In the genomic region with DNA sequence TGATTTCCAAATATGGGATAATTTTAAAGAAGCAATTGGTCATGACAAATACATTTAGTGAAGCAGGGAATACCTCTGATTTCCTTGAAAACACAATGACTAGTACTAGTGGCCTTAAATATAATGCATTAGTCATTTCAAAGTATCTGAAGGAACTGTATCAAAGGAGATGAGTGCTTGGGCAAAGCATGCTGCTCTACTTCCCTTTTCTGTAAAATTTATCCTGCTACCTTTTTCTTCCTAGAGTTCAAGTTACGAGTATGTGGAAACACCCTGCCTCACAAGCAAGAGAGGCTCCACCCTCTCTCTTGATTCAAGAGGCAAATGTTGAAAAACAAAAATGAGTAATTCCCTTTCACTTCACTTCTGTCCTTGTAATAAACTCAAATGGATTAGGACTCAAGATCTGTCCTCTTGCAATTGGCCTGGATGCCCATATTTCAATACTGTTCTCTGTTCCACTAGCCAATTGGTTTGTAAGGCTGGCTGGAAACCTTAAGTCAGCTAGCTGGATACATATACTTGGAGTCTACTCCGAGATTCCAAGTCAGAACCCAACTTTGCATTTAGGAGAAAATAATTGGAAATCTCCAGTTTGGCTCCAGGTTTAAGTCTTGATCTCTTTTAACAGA, we compare ENCODE assay signal across 12 cellular contexts.
DNase-seq lines count a peak whose midpoint lies in the region; ATAC-seq and TF ChIP-seq lines count a peak whose summit lies in the region.
"Had no signal": no experiment of that assay in that cellular context is flagged by ENCODE, and none has a peak within 500 bp of the region (broad histone marks: within the 10 kb centered on the region; RNA-seq: fewer than 3 reads in every experiment).

No MANE protein-coding gene starts in this region.

- intact Hi-C loops in left colon (cut with DNase I, micrococcal nuclease) (no loop called here), spleen (cut with DNase I; ENCODE audit: low total_unique reads) (no loop called here)

- H3K27me3 ChIP-seq in BJ (ENCODE audit: control insufficient read depth, insufficient read depth, low read length) (no peaks in the 10 kb centered on the region), WERI-Rb-1 (ENCODE audit: insufficient read depth, low read depth, severe bottlenecking) (no peaks in the 10 kb centered on the region), spleen (replicated peaks in 1 of 7) (peaks cover 0 to 7% (median 0%) of the 10 kb centered on the region in 7 donors)

- H3K36me3 ChIP-seq in BJ (ENCODE audit: control insufficient read depth, insufficient read depth, low read length) (no peaks in the 10 kb centered on the region), WERI-Rb-1 (no peaks in the 10 kb centered on the region), spleen (no peaks in the 10 kb centered on the region)

- H3K9me3 ChIP-seq in WERI-Rb-1 (ENCODE audit: severe bottlenecking) (no peaks in the 10 kb centered on the region), spleen (no peaks in the 10 kb centered on the region)

- no peak for TF ChIP-seq CTCF in BJ (IDR thresholded peaks at IDR 0.05; ENCODE audit: insufficient read depth, low read depth, low read length)
- TF ChIP-seq CTCF in WERI-Rb-1 (IDR thresholded peaks at IDR 0.05; ENCODE audit: low read depth, low read length), result no peak
- no peak for TF ChIP-seq CTCF in spleen (IDR thresholded peaks at IDR 0.05 in 8 of 11, conservative IDR thresholded peaks at IDR 0.05 in 3 of 11)

- peaks cover 0 to 8% (median 0%) of the 10 kb centered on the region in 6 donors for H3K4me1 ChIP-seq in spleen

- TF ChIP-seq POLR2A in spleen (IDR thresholded peaks at IDR 0.05), result no peak

- CTCF ChIA-PET in BJ (lab: Yijun Ruan, JAX), result no interaction called here

- POLR2A ChIA-PET in BJ (lab: Charles Lee), result no interaction called here

- ATAC-seq in left colon, result peak; percentile 51
- ATAC-seq: activated T-helper 17 cell treated with anti-CD3 and anti-CD28 coated beads, Interleukin-2, amount 50 U/mL, for 72 hours had no signal

- DNase-seq in BJ (ENCODE audit: low read depth), result peak; percentile 47
- peak; percentile 77 for DNase-seq in M059J (ENCODE audit: low read depth)
- DNase-seq in astrocyte of the hippocampus (ENCODE audit: low read depth, low spot score), result peak; percentile 39
- no peak for DNase-seq in left colon
- DNase-seq in DMS 273 (lab: John Stamatoyannopoulos, UW; ENCODE audit: unreplicated experiment), result no peak
- DNase-seq in NCI-H774 (lab: John Stamatoyannopoulos, UW), result no peak
- DNase-seq in WERI-Rb-1, result no peak
- DNase-seq in spleen, result no peak
- DNase-seq: islet precursor cell, NCI-H446 treated with DMSO at 0.1 percent for 48 hours had no signal

- H3K4me3 ChIP-seq in BJ (ENCODE audit: low read depth, low read length), result no peak overlapping the region
- no peak overlapping the region for H3K4me3 ChIP-seq in WERI-Rb-1 (ENCODE audit: low read depth, low read length)
- no peak overlapping the region for H3K4me3 ChIP-seq in spleen

- 45 to 60% (median 51%) methylated on average over 2 of the region's 2 CpGs for WGBS in spleen, 5 donors

- no peak overlapping the region for H3K27ac ChIP-seq in WERI-Rb-1
- no peak overlapping the region for H3K27ac ChIP-seq in spleen
- H3K27ac ChIP-seq: HL-60 had no signal

Comparison
In these comparisons a context has a peak if more than half of its experiments do, and no peak if none do; other contexts are left out.
1. DNase-seq: peak in BJ (single experiment), M059J (single experiment) and astrocyte of the hippocampus (single experiment); none in left colon (0 of 2), DMS 273 (single experiment), NCI-H774 (single experiment), WERI-Rb-1 (single experiment) and spleen (single experiment).